ENCODE assay signal across 16 cellular contexts in genomic region chr17:82962163-82962720, GRCh38.
DNase-seq lines count a peak whose midpoint lies in the region; ATAC-seq, FAIRE-seq and TF ChIP-seq lines count a peak whose summit lies in the region.
"Had no signal": no experiment of that assay in that cellular context is flagged by ENCODE, and none has a peak within 500 bp of the region (broad histone marks: within the 10 kb centered on the region; RNA-seq: fewer than 3 reads in every experiment).

No MANE protein-coding gene starts in this region.

- no peaks in the 10 kb centered on the region for H3K27me3 Mint-ChIP-seq in CD8-positive, alpha-beta memory T cell
- H3K27me3 Mint-ChIP-seq: activated CD4-positive, alpha-beta T cell treated with anti-CD3 and anti-CD28 coated beads, Interleukin-2, amount 10 ng/mL, durations not matched to agents 7 days and 5 days had no signal

- H3K36me3 Mint-ChIP-seq in CD8-positive, alpha-beta memory T cell = peaks cover 0 to 8% (median 2%) of the 10 kb centered on the region in 3 donors

- ATAC-seq in HG02885 (IDR thresholded peaks at IDR 0.05; ENCODE audit: poor library complexity, unreplicated experiment) (no peak), GM18858 (IDR thresholded peaks at IDR 0.05; ENCODE audit: unreplicated experiment) (no peak)

- no peaks in the 10 kb centered on the region for H3K9me3 ChIP-seq in CD8-positive, alpha-beta memory T cell (ENCODE audit: low read length)
- H3K9me3 ChIP-seq: BE2C had no signal

- CTCF ChIA-PET in CD8-positive, alpha-beta memory T cell (lab: Charles Lee) = no interaction called here

- DNase-seq in AG09309 (ENCODE audit: low read depth) (peak; percentile 17), H54 (ENCODE audit: insufficient read length, low spot score) (peak; percentile 18), astrocyte of the hippocampus (ENCODE audit: low read depth, low spot score) (peak; percentile 14), mesenteric fat pad (ENCODE audit: low spot score) (peak; percentile 41), SIG-M5 treated with dmso at 0.1 percent for 504 hours (lab: John Stamatoyannopoulos, UW; ENCODE audit: unreplicated experiment) (no peak)
- DNase-seq in CD8-positive, alpha-beta memory T cell = no peak
- DNase-seq: activated CD4-positive, alpha-beta T cell treated with anti-CD3 and anti-CD28 coated beads, Interleukin-2, amount 10 ng/mL, durations not matched to agents 7 days and 5 days; BE2C; brain microvascular endothelial cell; effector memory CD4-positive, alpha-beta T cell; NCI-H2029 treated with DMSO at 0.1 percent for 48 hours; NCI-H526 treated with DMSO at 0.1 percent for 48 hours had no signal

- no peak for FAIRE-seq in H54 (lab: Jason Lieb, UNC)
- FAIRE-seq: RCC 7860 had no signal

- TF ChIP-seq POLR2A in H54 (IDR thresholded peaks at IDR 0.05; ENCODE audit: low read depth, low read length) = no peak

- no peaks in the 10 kb centered on the region for H3K4me1 ChIP-seq in CD8-positive, alpha-beta memory T cell (ENCODE audit: insufficient read depth, low read length)
- H3K4me1 ChIP-seq: BE2C had no signal

- no peak overlapping the region for H3K4me3 Mint-ChIP-seq in CD8-positive, alpha-beta memory T cell
- H3K4me3 Mint-ChIP-seq: activated CD4-positive, alpha-beta T cell treated with anti-CD3 and anti-CD28 coated beads, Interleukin-2, amount 10 ng/mL, durations not matched to agents 7 days and 5 days; T-helper 1 cell treated with Interleukin-12 subunit alpha and Interleukin-12 subunit beta and Interleukin-4 antibody, amounts not matched to agents 30 μg/mL and 1 μg/mL, for 36 hours had no signal

- TF ChIP-seq CTCF in AG09309 (IDR thresholded peaks at IDR 0.05; ENCODE audit: control insufficient read depth, insufficient read depth, low read depth, low read length, missing control alignments) = no peak

- no peaks in the 10 kb centered on the region for H3K9me3 Mint-ChIP-seq in CD8-positive, alpha-beta memory T cell
- H3K9me3 Mint-ChIP-seq: activated CD4-positive, alpha-beta T cell treated with anti-CD3 and anti-CD28 coated beads, Interleukin-2, amount 10 ng/mL, durations not matched to agents 7 days and 5 days; T-helper 1 cell treated with Interleukin-12 subunit alpha and Interleukin-12 subunit beta and Interleukin-4 antibody, amounts not matched to agents 30 μg/mL and 1 μg/mL, for 36 hours had no signal

- H3K27me3 ChIP-seq in CD8-positive, alpha-beta memory T cell (ENCODE audit: insufficient read depth, low read length, poor library complexity, severe bottlenecking) = no peaks in the 10 kb centered on the region
- H3K27me3 ChIP-seq: BE2C, brain microvascular endothelial cell had no signal

- POLR2A ChIA-PET in CD8-positive, alpha-beta memory T cell (lab: Charles Lee) = no interaction called here

- no peak overlapping the region for H3K4me3 ChIP-seq in AG09309 (ENCODE audit: control insufficient read depth, low read depth, low read length)
- no peak overlapping the region for H3K4me3 ChIP-seq in CD8-positive, alpha-beta memory T cell (ENCODE audit: low read length)

- H3K27ac Mint-ChIP-seq in CD8-positive, alpha-beta memory T cell = peak overlapping the region in 1 of 8 donors; percentile 72
- H3K27ac Mint-ChIP-seq: activated CD4-positive, alpha-beta T cell treated with anti-CD3 and anti-CD28 coated beads, Interleukin-2, amount 10 ng/mL, durations not matched to agents 7 days and 5 days; T-helper 1 cell treated with Interleukin-12 subunit alpha and Interleukin-12 subunit beta and Interleukin-4 antibody, amounts not matched to agents 30 μg/mL and 1 μg/mL, for 36 hours had no signal

- H3K27ac ChIP-seq in CD8-positive, alpha-beta memory T cell (ENCODE audit: low read depth, low read length) = no peak overlapping the region
- H3K27ac ChIP-seq: brain microvascular endothelial cell had no signal

- H3K4me1 Mint-ChIP-seq in CD8-positive, alpha-beta memory T cell = peaks cover 2 to 7% (median 4%) of the 10 kb centered on the region in 3 donors

- no peaks in the 10 kb centered on the region for H3K36me3 ChIP-seq in CD8-positive, alpha-beta memory T cell (ENCODE audit: insufficient read depth, low read length)
- H3K36me3 ChIP-seq: BE2C, brain microvascular endothelial cell had no signal

Comparison
In these comparisons a context has a peak if more than half of its experiments do, and no peak if none do; other contexts are left out.
1. DNase-seq: peak in AG09309 (single experiment), H54 (single experiment), astrocyte of the hippocampus (single experiment) and mesenteric fat pad (single experiment); none in CD8-positive, alpha-beta memory T cell (0 of 5) and SIG-M5 treated with dmso at 0.1 percent for 504 hours (single experiment).